8 cellular contexts compared by ENCODE assay signal in the genomic region with DNA sequence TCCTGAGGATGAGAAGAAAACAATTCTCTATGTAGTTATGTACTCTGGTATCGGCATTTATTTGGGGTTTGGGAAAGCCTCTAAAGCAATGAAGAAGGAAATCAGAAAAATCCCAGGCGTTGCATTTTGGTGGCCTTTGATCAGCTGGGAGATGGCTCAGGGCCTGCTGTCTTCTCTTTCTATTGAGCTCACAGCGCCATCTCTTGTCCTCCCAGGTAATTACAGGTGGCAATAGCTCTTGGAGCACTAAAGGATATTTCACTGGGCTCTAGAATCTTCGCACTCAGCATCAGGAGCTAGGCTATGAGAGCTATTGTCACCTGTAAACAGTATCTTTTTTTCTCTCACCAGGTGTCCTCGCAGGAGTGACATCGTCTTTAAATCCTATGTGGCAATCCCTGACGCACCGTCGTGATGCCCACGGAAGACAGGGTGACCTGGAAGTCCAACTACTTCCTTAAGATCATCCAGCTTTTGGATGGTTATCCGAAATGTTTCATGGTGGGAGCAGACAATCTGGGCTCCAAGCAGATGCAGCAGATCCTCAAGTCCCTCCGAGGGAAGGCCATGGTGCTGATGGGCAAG.
DNase-seq lines count a peak whose midpoint lies in the region; ATAC-seq and TF ChIP-seq lines count a peak whose summit lies in the region.

No MANE protein-coding gene starts in this region.

- no peaks in the 10 kb centered on the region for H3K4me1 ChIP-seq in uterus

- no peak overlapping the region for H3K27ac ChIP-seq in uterus

- ATAC-seq in HG02798 (IDR thresholded peaks at IDR 0.05; ENCODE audit: poor library complexity, unreplicated experiment), result peak; percentile 80
- peak; percentile 67 for ATAC-seq in esophagus mucosa

- no peaks in the 10 kb centered on the region for H3K27me3 ChIP-seq in uterus

- TF ChIP-seq POLR2A in uterus (IDR thresholded peaks at IDR 0.05), result no peak

- intact Hi-C loops in uterus (cut with DNase I; ENCODE audit: low total_unique reads), result loop anchor here (5.0 kb wide), 1 partner anchor 361 kb away; no protein-coding TSS in a partner anchor

- no peak overlapping the region for H3K4me3 ChIP-seq in uterus

- no peaks in the 10 kb centered on the region for H3K9me3 ChIP-seq in uterus

- peak; percentile 73 to 88 (median 81) for TF ChIP-seq CTCF in uterus (IDR thresholded peaks at IDR 0.05)

- DNase-seq in stimulated activated naive CD4-positive, alpha-beta T cell treated with Interleukin-2 at 50 U/mL for 16 hours (lab: John Stamatoyannopoulos, UW), result peak; percentile 4
- DNase-seq in stimulated activated naive CD4-positive, alpha-beta T cell (lab: John Stamatoyannopoulos, UW), result no peak
- DNase-seq in NCI-H1417 treated with DMSO at 0.1 percent for 48 hours (lab: John Stamatoyannopoulos, UW), result peak; percentile 33
- DNase-seq in T1000 (lab: John Stamatoyannopoulos, UW), result peak; percentile 39
- peak; percentile 87 for DNase-seq in myocyte (ENCODE audit: low read depth)
- peak; percentile 70 to 77 for DNase-seq in uterus

- H3K36me3 ChIP-seq in uterus, result no peaks in the 10 kb centered on the region

Comparison
In these comparisons a context has a peak if more than half of its experiments do, and no peak if none do; other contexts are left out.
1. DNase-seq: peak in stimulated activated naive CD4-positive, alpha-beta T cell treated with Interleukin-2 at 50 U/mL for 16 hours (single experiment), NCI-H1417 treated with DMSO at 0.1 percent for 48 hours (single experiment), T1000 (single experiment), myocyte (single experiment) and uterus (2 of 2); none in stimulated activated naive CD4-positive, alpha-beta T cell (0 of 6).